9 cellular contexts compared by ENCODE assay signal in the genomic region with DNA sequence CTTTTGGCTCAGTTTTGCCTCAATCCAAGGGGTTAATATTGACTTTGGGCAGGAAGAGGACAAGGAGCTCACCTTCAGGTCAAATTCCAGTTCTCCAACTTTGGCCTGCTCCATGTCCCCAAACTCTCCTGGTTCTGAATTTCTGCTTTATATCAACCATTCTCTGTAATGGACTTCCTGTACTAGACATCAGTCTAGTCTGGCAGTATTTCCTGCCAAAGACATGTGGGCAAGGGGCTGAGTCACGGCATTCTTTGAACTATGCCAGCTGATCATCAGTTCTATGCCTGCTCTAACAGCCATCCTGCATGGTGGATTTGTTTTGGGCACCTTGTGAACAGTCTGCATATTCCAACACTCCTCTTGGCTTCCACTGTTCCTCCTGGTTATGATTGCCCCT.
DNase-seq lines count a peak whose midpoint lies in the region; ATAC-seq and TF ChIP-seq lines count a peak whose summit lies in the region.
"Had no signal": no experiment of that assay in that cellular context is flagged by ENCODE, and none has a peak within 500 bp of the region (broad histone marks: within the 10 kb centered on the region; RNA-seq: fewer than 3 reads in every experiment).

No MANE protein-coding gene starts in this region.

- ATAC-seq in GM18868 (IDR thresholded peaks at IDR 0.05; ENCODE audit: unreplicated experiment) (peak; percentile 44), GM18517 (IDR thresholded peaks at IDR 0.05; ENCODE audit: unreplicated experiment) (no peak), GM21825 (IDR thresholded peaks at IDR 0.05; ENCODE audit: unreplicated experiment) (no peak)

- H3K27ac ChIP-seq in mammary epithelial cell (ENCODE audit: insufficient read depth, low read depth, low read length), result no peak overlapping the region

- intact Hi-C loops in mammary epithelial cell (cut with micrococcal nuclease), result no loop called here

- in situ Hi-C loops in mammary epithelial cell (cut with MboI; ENCODE audit: low sequenced_read_pairs in 2 of 2), result no loop called here

- dilution Hi-C loops in mammary epithelial cell (cut with HindIII; ENCODE audit: low sequenced_read_pairs), result no loop called here

- H3K9ac ChIP-seq in mammary epithelial cell (ENCODE audit: insufficient read depth, low read length), result no peak overlapping the region

- H3K27me3 ChIP-seq in mammary epithelial cell (ENCODE audit: insufficient read depth, low read length), result no peaks in the 10 kb centered on the region
- H3K27me3 ChIP-seq: heart right ventricle had no signal

- H3K79me2 ChIP-seq in mammary epithelial cell (ENCODE audit: insufficient read depth, low read length), result peaks cover 10% of the 10 kb centered on the region

- peak overlapping the region; percentile 45 for H2AFZ ChIP-seq in mammary epithelial cell (ENCODE audit: low read depth, low read length)

- no peaks in the 10 kb centered on the region for H4K20me1 ChIP-seq in mammary epithelial cell (ENCODE audit: insufficient read depth, low read length)

- no peak for TF ChIP-seq CTCF in mammary epithelial cell (conservative IDR thresholded peaks at IDR 0.05 in 1 of 2, IDR thresholded peaks at IDR 0.05 in 1 of 2; ENCODE audit: extremely low read depth in 1 of 2, insufficient read depth in 1 of 2, low read depth in 1 of 2, low read length in 2 of 2)

- no peaks in the 10 kb centered on the region for H3K36me3 ChIP-seq in mammary epithelial cell (ENCODE audit: insufficient read depth, low read length)
- H3K36me3 ChIP-seq: heart right ventricle had no signal

- CTCF ChIA-PET in mammary epithelial cell (lab: Charles Lee; ENCODE audit: low non-redundant PET), result no interaction called here

- DNase-seq in T-helper 2 cell, result peak in 3 of 5 experiments; percentile 19 to 84 (median 73)
- peak; percentile 65 for DNase-seq in mammary epithelial cell
- peak; percentile 29 for DNase-seq in stimulated activated CD4-positive, alpha-beta T cell treated with anti-CD3 and anti-CD28 coated beads, Interleukin-12 subunit alpha, Interleukin-12 subunit beta, amount 100 ng/mL, for 4 hours
- DNase-seq in NCI-H2107 treated with DMSO at 0.1 percent for 48 hours (lab: John Stamatoyannopoulos, UW; ENCODE audit: unreplicated experiment), result no peak
- no peak for DNase-seq in NCI-H2029 (lab: John Stamatoyannopoulos, UW)
- DNase-seq: heart right ventricle had no signal

- WGBS in mammary epithelial cell (ENCODE audit: low coverage, missing lambda C conversion rate), result 57% methylated on average over 1 of the region's 1 CpG

- H3K4me3 ChIP-seq in mammary epithelial cell (replicated peaks in 1 of 3; ENCODE audit: insufficient read depth in 1 of 3, low read depth in 2 of 3, low read length in 3 of 3), result no peak overlapping the region
- H3K4me3 ChIP-seq: heart right ventricle had no signal

- H3K4me2 ChIP-seq in mammary epithelial cell (ENCODE audit: insufficient read depth, low read depth, low read length), result no peak overlapping the region

- no TSS peak for BruUV-seq in mammary epithelial cell (replicated peaks; lab: Mats Ljungman, UMichigan)

- H3K9me3 ChIP-seq in mammary epithelial cell (replicated peaks; ENCODE audit: insufficient read depth, low read length), result no peaks in the 10 kb centered on the region

- H3K4me1 ChIP-seq in mammary epithelial cell (ENCODE audit: insufficient read depth, low read length), result peaks cover 24% of the 10 kb centered on the region

Comparison
In these comparisons a context has a peak if more than half of its experiments do, and no peak if none do; other contexts are left out.
1. DNase-seq: peak in T-helper 2 cell (3 of 5), mammary epithelial cell (single experiment) and stimulated activated CD4-positive, alpha-beta T cell treated with anti-CD3 and anti-CD28 coated beads, Interleukin-12 subunit alpha, Interleukin-12 subunit beta, amount 100 ng/mL, for 4 hours (single experiment); none in NCI-H2107 treated with DMSO at 0.1 percent for 48 hours (single experiment) and NCI-H2029 (single experiment).